ENCODE assay signal across 25 cellular contexts in the genomic region with DNA sequence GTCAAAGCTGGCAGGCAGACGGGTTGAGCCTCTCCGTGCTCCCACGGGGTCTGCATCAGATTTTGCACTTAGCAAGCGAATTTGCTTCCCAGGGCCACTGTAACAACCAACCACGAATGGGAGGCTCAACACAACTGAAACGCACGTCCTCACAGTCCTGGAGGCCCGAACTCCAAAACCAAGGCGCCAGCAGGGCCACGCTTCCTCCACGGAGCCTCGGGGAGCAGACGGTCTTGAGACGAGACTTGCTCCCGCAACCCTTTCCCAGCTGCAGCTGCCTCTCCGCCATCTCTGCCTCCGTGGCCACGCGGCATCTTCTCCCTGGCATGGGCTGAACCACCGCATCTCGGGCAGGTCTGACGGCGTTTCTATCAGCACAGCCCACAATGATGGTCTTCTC.
"Had no signal": no experiment of that assay in that cellular context is flagged by ENCODE, and none has a peak within 500 bp of the region (broad histone marks: within the 10 kb centered on the region; RNA-seq: fewer than 3 reads in every experiment).

No MANE protein-coding gene starts in this region.

- H3K27ac ChIP-seq: colonic mucosa, epithelial cell of prostate, esophagus squamous epithelium, gastrocnemius medialis, heart right ventricle, left lung, lower lobe of right lung had no signal

- H3K9me3 ChIP-seq: colonic mucosa, esophagus squamous epithelium, gastrocnemius medialis, heart right ventricle, left lung, lower lobe of right lung, mucosa of descending colon had no signal

- H3K4me3 ChIP-seq: colonic mucosa, esophagus squamous epithelium, gastrocnemius medialis, heart right ventricle, left lung, lower lobe of right lung, mucosa of descending colon had no signal

- H3K4me3 Mint-ChIP-seq: dendritic cell treated with granulocyte-macrophage colony-stimulating factor and Interleukin-4, amounts not matched to agents 40 ng/mL and 50 ng/mL, for 4 days; effector memory CD8-positive, alpha-beta T cell; endodermal cell; mesothelial cell of epicardium; naive B cell had no signal

- H3K36me3 Mint-ChIP-seq: mesothelial cell of epicardium, naive B cell had no signal

- H3K9me3 Mint-ChIP-seq: dendritic cell treated with granulocyte-macrophage colony-stimulating factor and Interleukin-4, amounts not matched to agents 40 ng/mL and 50 ng/mL, for 4 days; effector memory CD8-positive, alpha-beta T cell; endodermal cell; naive B cell had no signal

- H3K4me1 ChIP-seq: colonic mucosa, esophagus squamous epithelium, gastrocnemius medialis, heart right ventricle, left lung, lower lobe of right lung had no signal

- ATAC-seq: effector memory CD8-positive, alpha-beta T cell; esophagus mucosa; gastrocnemius medialis; heart right ventricle; left cardiac atrium; left lung; left ventricle myocardium superior; lower lobe of right lung; mucosa of descending colon had no signal

- H3K36me3 ChIP-seq: colonic mucosa, esophagus squamous epithelium, gastrocnemius medialis, heart right ventricle, left lung, lower lobe of right lung had no signal

- H3K27ac Mint-ChIP-seq: dendritic cell treated with granulocyte-macrophage colony-stimulating factor and Interleukin-4, amounts not matched to agents 40 ng/mL and 50 ng/mL, for 4 days; effector memory CD8-positive, alpha-beta T cell; endodermal cell; mesothelial cell of epicardium had no signal

- H3K27me3 ChIP-seq: colonic mucosa, gastrocnemius medialis had no signal

- H3K4me1 Mint-ChIP-seq: mesothelial cell of epicardium, naive B cell had no signal

- DNase-seq: colonic mucosa; cortex of kidney; effector CD8-positive, alpha-beta T cell; effector memory CD8-positive, alpha-beta T cell; endodermal cell; erythroblast; esophagus squamous epithelium; foreskin fibroblast; foreskin melanocyte; gastrocnemius medialis; glutamatergic neuron; head of caudate nucleus; heart right ventricle; hippocampal formation; left cardiac atrium; left lung; left ventricle myocardium superior; lower lobe of right lung; mesenchymal stem cell; mucosa of descending colon; naive B cell had no signal
